ENCODE assay signal across 16 cellular contexts in the genomic region with DNA sequence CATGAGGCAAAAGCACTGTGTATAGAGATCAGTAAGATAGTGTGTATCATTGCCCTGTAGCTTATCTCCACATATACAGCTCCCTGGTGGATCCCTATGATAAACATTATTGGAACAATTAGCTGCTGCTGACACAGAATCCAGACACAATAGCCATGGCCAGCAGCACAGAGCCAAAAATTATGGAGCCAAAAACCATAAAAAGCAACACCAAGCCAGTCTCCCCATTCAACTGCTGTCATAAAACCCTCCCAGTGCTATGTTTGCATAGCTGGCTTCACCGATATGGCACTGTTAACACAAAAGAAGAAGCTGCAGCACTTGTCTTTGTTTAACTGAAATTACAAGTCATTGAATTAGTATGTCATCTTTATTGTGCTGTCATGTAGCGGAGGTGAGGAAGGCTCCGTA.
DNase-seq lines count a peak whose midpoint lies in the region; ATAC-seq and TF ChIP-seq lines count a peak whose summit lies in the region.
"Had no signal": no experiment of that assay in that cellular context is flagged by ENCODE, and none has a peak within 500 bp of the region (broad histone marks: within the 10 kb centered on the region; RNA-seq: fewer than 3 reads in every experiment).

No MANE protein-coding gene starts in this region.

- no peak overlapping the region for H3K4me3 Mint-ChIP-seq in activated CD8-positive, alpha-beta T cell treated with anti-CD3 and anti-CD28 coated beads, Interleukin-2, amount 10 ng/mL, durations not matched to agents 7 days and 5 days
- H3K4me3 Mint-ChIP-seq: activated naive CD4-positive, alpha-beta T cell treated with anti-CD3 and anti-CD28 coated beads, Interleukin-2, amount 10 ng/mL, durations not matched to agents 7 days and 5 days; memory B cell; T-helper 17 cell had no signal

- CTCF ChIA-PET in SK-N-SH (lab: Yijun Ruan, JAX): interaction anchor here (1.0 to 2.0 kb wide), 4 partner anchors 117 to 831 kb away, joined by 3 to 5 read pairs (median 4); no protein-coding TSS in a partner anchor
- CTCF ChIA-PET in activated CD8-positive, alpha-beta T cell treated with anti-CD3 and anti-CD28 coated beads, Interleukin-2, amount 10 ng/mL, durations not matched to agents 7 days and 5 days (lab: Charles Lee): no interaction called here

- H3K4me1 Mint-ChIP-seq in activated CD8-positive, alpha-beta T cell treated with anti-CD3 and anti-CD28 coated beads, Interleukin-2, amount 10 ng/mL, durations not matched to agents 7 days and 5 days (ENCODE audit: low read depth): no peaks in the 10 kb centered on the region
- H3K4me1 Mint-ChIP-seq: activated naive CD4-positive, alpha-beta T cell treated with anti-CD3 and anti-CD28 coated beads, Interleukin-2, amount 10 ng/mL, durations not matched to agents 7 days and 5 days; memory B cell; T-helper 17 cell had no signal

- H3K4me1 ChIP-seq in SK-N-SH (ENCODE audit: control insufficient read depth in 1 of 2, insufficient read depth in 2 of 2, low read depth in 1 of 2, low read length in 1 of 2): peaks cover 0 to 12% of the 10 kb centered on the region in 2 experiments; a peak in 2 of 4 replicates
- H3K4me1 ChIP-seq in neuronal stem cell (ENCODE audit: control insufficient read depth in 2 of 2, insufficient read depth in 1 of 2, low read depth in 1 of 2, low read length in 2 of 2): peaks cover 5 to 15% of the 10 kb centered on the region in 2 donors
- H3K4me1 ChIP-seq: suprapubic skin had no signal

- no peak overlapping the region for H3K27ac Mint-ChIP-seq in activated CD8-positive, alpha-beta T cell treated with anti-CD3 and anti-CD28 coated beads, Interleukin-2, amount 10 ng/mL, durations not matched to agents 7 days and 5 days
- H3K27ac Mint-ChIP-seq: activated naive CD4-positive, alpha-beta T cell treated with anti-CD3 and anti-CD28 coated beads, Interleukin-2, amount 10 ng/mL, durations not matched to agents 7 days and 5 days; memory B cell; T-helper 17 cell had no signal

- no peak overlapping the region for H2AK5ac ChIP-seq in neuronal stem cell (ENCODE audit: low read depth, low read length)

- no peak overlapping the region; a peak in 1 of 4 replicates for H3K4me3 ChIP-seq in SK-N-SH (ENCODE audit: low read depth in 2 of 2, low read length in 1 of 2)
- no peak overlapping the region for H3K4me3 ChIP-seq in neuronal stem cell (ENCODE audit: low read length in 2 of 2)
- H3K4me3 ChIP-seq: sigmoid colon, suprapubic skin had no signal

- H3K79me2 ChIP-seq in SK-N-SH (ENCODE audit: insufficient read depth): no peaks in the 10 kb centered on the region

- TF ChIP-seq RAD21 in SK-N-SH (IDR thresholded peaks at IDR 0.05; ENCODE audit: low read length): peak; percentile 30; the same call in 1 of the 2 replicates

- WGBS in SK-N-SH (ENCODE audit: low lambda C conversion rate): 27% methylated on average over 3 of the region's 3 CpGs
- no CpG with 5 or more reads among the region's 3 CpGs for WGBS in neuronal stem cell (ENCODE audit: extremely low coverage in 2 of 2, insufficient read length in 2 of 2, insufficient replicate concordance in 1 of 2), 2 donors

- H3K4me2 ChIP-seq in SK-N-SH (no peak overlapping the region), neuronal stem cell (ENCODE audit: insufficient read depth, low read length, poor library complexity, severe bottlenecking) (no peak overlapping the region)

- H3K27ac ChIP-seq in SK-N-SH (ENCODE audit: low read depth in 2 of 2, low read length in 1 of 2): peak overlapping the region in 1 of 2 experiments; percentile 93; a peak in 2 of 4 replicates
- no peak overlapping the region for H3K27ac ChIP-seq in neuronal stem cell (replicated peaks; ENCODE audit: low read length)
- H3K27ac ChIP-seq: sigmoid colon, suprapubic skin had no signal

- no peak overlapping the region for H2BK120ac ChIP-seq in neuronal stem cell (ENCODE audit: low read depth, low read length)

- H4K8ac ChIP-seq in neuronal stem cell (ENCODE audit: low read depth, low read length): no peak overlapping the region

- TF ChIP-seq EP300 in SK-N-SH (IDR thresholded peaks at IDR 0.05; ENCODE audit: borderline replicate concordance in 1 of 2, low read depth in 1 of 2, low read length in 1 of 2): peak in 1 of 2 experiments; percentile 94; a peak in 2 of 4 replicates

- no peaks in the 10 kb centered on the region for H3K27me3 Mint-ChIP-seq in activated CD8-positive, alpha-beta T cell treated with anti-CD3 and anti-CD28 coated beads, Interleukin-2, amount 10 ng/mL, durations not matched to agents 7 days and 5 days (ENCODE audit: low read depth)
- H3K27me3 Mint-ChIP-seq: activated naive CD4-positive, alpha-beta T cell treated with anti-CD3 and anti-CD28 coated beads, Interleukin-2, amount 10 ng/mL, durations not matched to agents 7 days and 5 days; memory B cell; T-helper 17 cell had no signal

- H3K9me2 ChIP-seq in SK-N-SH: no peaks in the 10 kb centered on the region

- H3F3A ChIP-seq in SK-N-SH (replicated peaks; ENCODE audit: insufficient read depth): no peaks in the 10 kb centered on the region

- no peaks in the 10 kb centered on the region for H3K36me3 ChIP-seq in SK-N-SH (replicated peaks in 1 of 2; ENCODE audit: control insufficient read depth in 1 of 2, insufficient read depth in 2 of 2, low read length in 1 of 2)
- no peaks in the 10 kb centered on the region for H3K36me3 ChIP-seq in neuronal stem cell (replicated peaks in 1 of 2; ENCODE audit: control insufficient read depth in 2 of 2, insufficient read depth in 2 of 2, low read length in 2 of 2)
- H3K36me3 ChIP-seq: sigmoid colon, suprapubic skin had no signal

- H4K91ac ChIP-seq in neuronal stem cell (ENCODE audit: low read depth, low read length, poor library complexity): no peak overlapping the region

- POLR2A ChIA-PET in SK-N-SH (lab: Yijun Ruan, JAX): no interaction called here
- POLR2A ChIA-PET in activated CD8-positive, alpha-beta T cell treated with anti-CD3 and anti-CD28 coated beads, Interleukin-2, amount 10 ng/mL, durations not matched to agents 7 days and 5 days (lab: Charles Lee): no interaction called here

- H2BK15ac ChIP-seq in neuronal stem cell (ENCODE audit: low read length): no peak overlapping the region

- H3K14ac ChIP-seq in neuronal stem cell (ENCODE audit: low read length): no peak overlapping the region

- H2BK5ac ChIP-seq in neuronal stem cell (ENCODE audit: low read length): no peak overlapping the region

- H3K18ac ChIP-seq in neuronal stem cell (ENCODE audit: low read length): no peak overlapping the region

- no peaks in the 10 kb centered on the region for H3K9me3 Mint-ChIP-seq in activated CD8-positive, alpha-beta T cell treated with anti-CD3 and anti-CD28 coated beads, Interleukin-2, amount 10 ng/mL, durations not matched to agents 7 days and 5 days (ENCODE audit: insufficient read depth)
- H3K9me3 Mint-ChIP-seq: activated naive CD4-positive, alpha-beta T cell treated with anti-CD3 and anti-CD28 coated beads, Interleukin-2, amount 10 ng/mL, durations not matched to agents 7 days and 5 days; memory B cell had no signal

- no peaks in the 10 kb centered on the region for H3K36me3 Mint-ChIP-seq in activated CD8-positive, alpha-beta T cell treated with anti-CD3 and anti-CD28 coated beads, Interleukin-2, amount 10 ng/mL, durations not matched to agents 7 days and 5 days (ENCODE audit: low read depth)
- H3K36me3 Mint-ChIP-seq: activated naive CD4-positive, alpha-beta T cell treated with anti-CD3 and anti-CD28 coated beads, Interleukin-2, amount 10 ng/mL, durations not matched to agents 7 days and 5 days; memory B cell had no signal

- no peaks in the 10 kb centered on the region for H3K27me3 ChIP-seq in SK-N-SH (ENCODE audit: insufficient read depth)
- H3K27me3 ChIP-seq in neuronal stem cell (ENCODE audit: control insufficient read depth in 3 of 3, insufficient read depth in 3 of 3, low read depth in 1 of 3, low read length in 3 of 3): no peaks in the 10 kb centered on the region
- H3K27me3 ChIP-seq: sigmoid colon, suprapubic skin had no signal

- no peaks in the 10 kb centered on the region for H4K20me1 ChIP-seq in SK-N-SH (ENCODE audit: insufficient read depth)

- H3K79me1 ChIP-seq in neuronal stem cell (ENCODE audit: low read depth, low read length): no peaks in the 10 kb centered on the region

- no peak for TF ChIP-seq CTCF in SK-N-SH (IDR thresholded peaks at IDR 0.05)

- no peak overlapping the region for H3K4ac ChIP-seq in neuronal stem cell (ENCODE audit: low read length)

- H3K9me3 ChIP-seq in SK-N-SH: no peaks in the 10 kb centered on the region
- H3K9me3 ChIP-seq in neuronal stem cell (replicated peaks in 1 of 2; ENCODE audit: control insufficient read depth in 2 of 2, insufficient read depth in 1 of 2, low read depth in 1 of 2, low read length in 2 of 2): no peaks in the 10 kb centered on the region
- H3K9me3 ChIP-seq: sigmoid colon, suprapubic skin had no signal

- no peak overlapping the region for H3K23ac ChIP-seq in neuronal stem cell (ENCODE audit: low read depth, low read length, poor library complexity)

- H2BK12ac ChIP-seq in neuronal stem cell (ENCODE audit: low read length): no peak overlapping the region

- H3K9ac ChIP-seq in SK-N-SH: no peak overlapping the region
- no peak overlapping the region for H3K9ac ChIP-seq in neuronal stem cell (ENCODE audit: low read depth, low read length, poor library complexity)

- DNase-seq in NCI-H1092 (lab: John Stamatoyannopoulos, UW) (peak; percentile 78), NCI-H2196 (lab: John Stamatoyannopoulos, UW; ENCODE audit: unreplicated experiment) (peak; percentile 8), SK-N-SH (peak; percentile 28), neuronal stem cell (ENCODE audit: low spot score) (no peak), H4 (ENCODE audit: low spot score) (no peak)
- DNase-seq in activated naive CD4-positive, alpha-beta T cell treated with Interleukin-2 at 50 U/mL for 16 hours: no peak
- DNase-seq in activated CD8-positive, alpha-beta T cell treated with anti-CD3 and anti-CD28 coated beads, Interleukin-2, amount 10 ng/mL, durations not matched to agents 7 days and 5 days: no peak
- DNase-seq: activated CD4-positive, alpha-beta T cell treated with anti-CD3 and anti-CD28 coated beads for 1 hour; activated CD8-positive, alpha-beta memory T cell treated with anti-CD3 and anti-CD28 coated beads, Interleukin-2, amount 50 U/mL, for 4 hours; activated naive CD4-positive, alpha-beta T cell treated with anti-CD3 and anti-CD28 coated beads, Interleukin-2, amount 10 ng/mL, durations not matched to agents 7 days and 5 days; DND-41; NK-92 treated with Interleukin-12 subunit alpha and Interleukin-12 subunit beta, amount 100 ng/mL, for 24 hours; sigmoid colon; T-helper 17 cell had no signal

- ATAC-seq in activated CD8-positive, alpha-beta T cell treated with anti-CD3 and anti-CD28 coated beads, Interleukin-2, amount 10 ng/mL, durations not matched to agents 7 days and 5 days: no peak
- ATAC-seq: T-helper 17 cell had no signal

- no peak overlapping the region for H2AFZ ChIP-seq in SK-N-SH (ENCODE audit: low read depth)
- H2AFZ ChIP-seq in neuronal stem cell (ENCODE audit: low read length): peak overlapping the region; percentile 65

TF ChIP-seq in SK-N-SH, 30 proteins besides CTCF, POLR2A, EP300 and RAD21 (continues in another document):
- peak; percentile 98 for TF ChIP-seq GATA2 (CRISPR knock-in tag; IDR thresholded peaks at IDR 0.05)
- 0 out of 2 replicates have a peak, but pooled peaks have one; percentile 34 for TF ChIP-seq TCF12 (IDR thresholded peaks at IDR 0.05)
- peak; percentile 95 for TF ChIP-seq RCOR1 (IDR thresholded peaks at IDR 0.05; ENCODE audit: low read length)
- no peak for TF ChIP-seq FOSL2 (IDR thresholded peaks at IDR 0.05; ENCODE audit: borderline replicate concordance, low read depth)

Comparison
In these comparisons a context has a peak if more than half of its experiments do, and no peak if none do; other contexts are left out.
1. DNase-seq: peak in NCI-H1092 (single experiment), NCI-H2196 (single experiment) and SK-N-SH (single experiment); none in neuronal stem cell (single experiment), activated naive CD4-positive, alpha-beta T cell treated with Interleukin-2 at 50 U/mL for 16 hours (single experiment), activated CD8-positive, alpha-beta T cell treated with anti-CD3 and anti-CD28 coated beads, Interleukin-2, amount 10 ng/mL, durations not matched to agents 7 days and 5 days (single experiment) and H4 (single experiment).